8 cellular contexts compared by ENCODE assay signal in genomic region chrX:119698835-119699234, GRCh38.
DNase-seq lines count a peak whose midpoint lies in the region; ATAC-seq and TF ChIP-seq lines count a peak whose summit lies in the region.

No MANE protein-coding gene starts in this region.

- H3K9me3 ChIP-seq in WERI-Rb-1 (ENCODE audit: severe bottlenecking): no peaks in the 10 kb centered on the region

- DNase-seq in 8988T (peak; percentile 54), ELF-1 (ENCODE audit: low read depth, low spot score) (peak; percentile 75), NCI-H1092 (lab: John Stamatoyannopoulos, UW) (peak; percentile 31), WERI-Rb-1 (no peak), iris pigment epithelial cell (ENCODE audit: low read depth) (peak; percentile 66)
- no peak for DNase-seq in stimulated activated CD4-positive, alpha-beta T cell treated with anti-CD3 and anti-CD28 coated beads, Interleukin-2, amount 100 ng/mL, for 48 hours

- no peaks in the 10 kb centered on the region for H3K36me3 ChIP-seq in WERI-Rb-1

- no peak overlapping the region for H3K4me3 ChIP-seq in WERI-Rb-1 (ENCODE audit: low read depth, low read length)

- H3K27ac ChIP-seq in WERI-Rb-1: no peak overlapping the region

- ATAC-seq in GM21360 (IDR thresholded peaks at IDR 0.05; ENCODE audit: unreplicated experiment): no peak
- ATAC-seq in HG03108 (IDR thresholded peaks at IDR 0.05; ENCODE audit: unreplicated experiment): no peak

- peak; percentile 43; the same call in 1 of the 2 replicates for TF ChIP-seq CTCF in WERI-Rb-1 (IDR thresholded peaks at IDR 0.05; ENCODE audit: low read depth, low read length)

- H3K27me3 ChIP-seq in WERI-Rb-1 (ENCODE audit: insufficient read depth, low read depth, severe bottlenecking): peaks cover 11% of the 10 kb centered on the region

Comparison
In these comparisons a context has a peak if more than half of its experiments do, and no peak if none do; other contexts are left out.
1. DNase-seq: peak in 8988T (single experiment), ELF-1 (single experiment), NCI-H1092 (single experiment) and iris pigment epithelial cell (single experiment); none in WERI-Rb-1 (single experiment) and stimulated activated CD4-positive, alpha-beta T cell treated with anti-CD3 and anti-CD28 coated beads, Interleukin-2, amount 100 ng/mL, for 48 hours (0 of 2).